In the genomic region with DNA sequence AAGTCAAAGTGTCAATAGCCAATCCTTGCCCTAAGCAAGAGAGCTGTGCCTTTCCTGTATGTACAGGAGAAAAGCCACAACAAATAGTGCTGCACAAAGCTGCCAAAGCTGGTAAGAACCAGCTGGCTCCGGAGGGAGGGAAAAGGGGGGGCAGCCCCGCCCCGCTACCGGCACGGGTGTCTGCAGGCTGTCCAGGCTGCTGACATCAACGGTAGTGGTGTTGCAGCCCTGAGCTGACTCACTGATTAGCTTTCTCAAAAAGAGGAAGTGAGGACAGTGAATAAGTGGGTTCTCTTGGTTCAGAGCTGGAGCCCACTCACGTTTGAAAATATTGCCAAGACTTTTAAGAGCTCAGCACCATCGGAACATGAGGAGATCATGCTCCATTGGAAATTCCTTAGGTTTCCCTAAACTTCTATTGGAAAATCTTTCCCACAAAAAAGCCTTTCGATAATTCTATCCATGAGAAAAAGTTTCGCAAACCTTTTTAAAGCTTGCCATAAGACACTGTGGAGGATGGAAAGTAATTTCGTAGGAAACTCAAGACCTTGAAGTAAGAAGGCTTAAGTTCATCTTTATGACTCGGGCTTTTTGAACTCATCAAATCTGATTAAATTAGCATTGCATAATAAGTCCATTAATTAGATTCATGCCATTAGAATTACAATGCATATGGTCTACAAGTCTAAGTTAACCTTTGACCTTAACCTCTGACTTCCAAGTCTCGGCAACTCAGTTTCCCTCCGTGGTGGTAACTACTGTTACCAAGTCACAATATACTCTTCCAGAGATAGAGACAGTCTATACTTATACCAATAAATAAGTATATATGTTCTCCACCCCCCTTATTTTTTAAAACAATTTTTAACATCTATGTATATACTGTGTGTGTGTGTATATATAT, we compare ENCODE assay signal across 8 cellular contexts.
DNase-seq lines count a peak whose midpoint lies in the region; ATAC-seq, FAIRE-seq and TF ChIP-seq lines count a peak whose summit lies in the region.

No MANE protein-coding gene starts in this region.

- peaks cover 93% of the 10 kb centered on the region for H3F3A ChIP-seq in PC-9 (ENCODE audit: insufficient read depth, low read depth)

- H3K4me2 ChIP-seq in PC-9 = peak overlapping the region; percentile 53

- H3K36me3 Mint-ChIP-seq in activated T-helper 2 cell treated with anti-CD3 and anti-CD28 coated beads, Interferon-gamma antibody, Interleukin-2, Interleukin-4, amounts not matched to agents 10 μg/mL and 5 μg/mL and 100 μg/mL, durations not matched to agents 14 hours and 24 hours and 36 hours (ENCODE audit: low read depth) = no peaks in the 10 kb centered on the region

- 29 to 30% (median 30%) methylated on average over 14 of the region's 14 CpGs for WGBS in ovary, 3 donors
- WGBS in transverse colon (ENCODE audit: low coverage in 1 of 2), 2 donors = 36 to 63% methylated on average over 7 to 14 of the region's 14 CpGs

- TF ChIP-seq POLR2A in ovary (IDR thresholded peaks at IDR 0.05) (no peak), transverse colon (IDR thresholded peaks at IDR 0.05) (no peak)

- H2AFZ ChIP-seq in PC-9 = no peak overlapping the region

- H3K27ac ChIP-seq in PC-9 (peak overlapping the region; percentile 85), ovary (peak overlapping the region in 1 of 2 donors; percentile 35), transverse colon (peak overlapping the region; percentile 61 to 80 (median 70))

- peaks cover 79% of the 10 kb centered on the region for H3K36me3 ChIP-seq in PC-9 (ENCODE audit: low read depth)
- H3K36me3 ChIP-seq in ovary = no peaks in the 10 kb centered on the region
- no peaks in the 10 kb centered on the region for H3K36me3 ChIP-seq in transverse colon

- ATAC-seq in GM21515 (IDR thresholded peaks at IDR 0.05; ENCODE audit: unreplicated experiment) = peak; percentile 97

- peaks cover 19% of the 10 kb centered on the region for H4K20me1 ChIP-seq in PC-9 (ENCODE audit: insufficient read depth)

- intact Hi-C loops in PC-9 (cut with micrococcal nuclease; ENCODE audit: unreplicated experiment) = loop anchor here (1.0 to 5.0 kb wide), 3 partner anchors 65 to 148 kb away; a partner anchor contains a TSS
- intact Hi-C loops in activated T-helper 2 cell treated with anti-CD3 and anti-CD28 coated beads, Interferon-gamma antibody, Interleukin-2, Interleukin-4, amounts not matched to agents 10 μg/mL and 5 μg/mL and 100 μg/mL, durations not matched to agents 14 hours and 24 hours and 36 hours (cut with micrococcal nuclease) = no loop called here
- intact Hi-C loops in ovary (cut with DNase I) = no loop called here
- intact Hi-C loops in transverse colon (cut with DNase I; ENCODE audit: low total_unique reads) = loop anchor here (10.0 kb wide), 1 partner anchor 62 kb away; a partner anchor contains a TSS

- H3K27ac Mint-ChIP-seq in activated T-helper 2 cell treated with anti-CD3 and anti-CD28 coated beads, Interferon-gamma antibody, Interleukin-2, Interleukin-4, amounts not matched to agents 10 μg/mL and 5 μg/mL and 100 μg/mL, durations not matched to agents 14 hours and 24 hours and 36 hours = no peak overlapping the region

- H3K27me3 ChIP-seq in PC-9 (ENCODE audit: insufficient read depth, low read depth) (no peaks in the 10 kb centered on the region), ovary (no peaks in the 10 kb centered on the region), transverse colon (no peaks in the 10 kb centered on the region)

- in situ Hi-C loops in transverse colon (cut with MboI; ENCODE audit: low pct_ligation_motif_present in 1 of 4, low pct_unique_long_range_greater_than_20kb in 1 of 4, low sequenced_read_pairs in 3 of 4) = loop anchor here in 1 of 4 donors (5.0 kb wide), 1 partner anchor 145 kb away; no protein-coding TSS in a partner anchor

- H3K4me3 ChIP-seq in PC-9 = peak overlapping the region; percentile 14; the same call in 1 of the 2 replicates
- H3K4me3 ChIP-seq in ovary = no peak overlapping the region
- H3K4me3 ChIP-seq in transverse colon = no peak overlapping the region

- peak; percentile 55 for FAIRE-seq in HTR-8/SVneo (lab: Jason Lieb, UNC)

- peak; percentile 90 for DNase-seq in DMS153 treated with DMSO at 0.1 percent for 48 hours (lab: John Stamatoyannopoulos, UW; ENCODE audit: unreplicated experiment)
- DNase-seq in HTR-8/SVneo (ENCODE audit: insufficient read length, low spot score) = peak; percentile 86
- peak; percentile 85 to 86 for DNase-seq in PC-9
- DNase-seq in activated T-helper 2 cell treated with anti-CD3 and anti-CD28 coated beads, Interferon-gamma antibody, Interleukin-2, Interleukin-4, amounts not matched to agents 10 μg/mL and 5 μg/mL and 100 μg/mL, durations not matched to agents 14 hours and 24 hours and 36 hours (ENCODE audit: low spot score) = peak; percentile 57
- peak; percentile 3 for DNase-seq in foreskin melanocyte
- DNase-seq in ovary = peak; percentile 81 to 87 (median 83)
- peak; percentile 93 for DNase-seq in transverse colon

- TSS peak; percentile 70 for BruUV-seq in PC-9 (replicated peaks; lab: Mats Ljungman, UMichigan)

- peaks cover 87% of the 10 kb centered on the region for H3K4me1 ChIP-seq in PC-9 (replicated peaks; ENCODE audit: insufficient read depth)
- H3K4me1 ChIP-seq in ovary (ENCODE audit: insufficient read depth) = peaks cover 3% of the 10 kb centered on the region
- peaks cover 14 to 47% (median 27%) of the 10 kb centered on the region in 4 donors for H3K4me1 ChIP-seq in transverse colon

- H3K9me3 ChIP-seq in PC-9 (ENCODE audit: insufficient read depth, low read depth) (no peaks in the 10 kb centered on the region), ovary (no peaks in the 10 kb centered on the region), transverse colon (no peaks in the 10 kb centered on the region)

- H3K27me3 Mint-ChIP-seq in activated T-helper 2 cell treated with anti-CD3 and anti-CD28 coated beads, Interferon-gamma antibody, Interleukin-2, Interleukin-4, amounts not matched to agents 10 μg/mL and 5 μg/mL and 100 μg/mL, durations not matched to agents 14 hours and 24 hours and 36 hours (ENCODE audit: low read depth) = no peaks in the 10 kb centered on the region

- no peaks in the 10 kb centered on the region for H3K9me3 Mint-ChIP-seq in activated T-helper 2 cell treated with anti-CD3 and anti-CD28 coated beads, Interferon-gamma antibody, Interleukin-2, Interleukin-4, amounts not matched to agents 10 μg/mL and 5 μg/mL and 100 μg/mL, durations not matched to agents 14 hours and 24 hours and 36 hours

- POLR2A ChIA-PET in PC-9 (lab: Charles Lee; ENCODE audit: unreplicated experiment) = interaction anchor here (0.5 to 1.2 kb wide), 9 partner anchors 12 to 270 kb away, joined by 3 to 8 read pairs (median 6); no protein-coding TSS in a partner anchor

- H3K4me1 Mint-ChIP-seq in activated T-helper 2 cell treated with anti-CD3 and anti-CD28 coated beads, Interferon-gamma antibody, Interleukin-2, Interleukin-4, amounts not matched to agents 10 μg/mL and 5 μg/mL and 100 μg/mL, durations not matched to agents 14 hours and 24 hours and 36 hours (ENCODE audit: low read depth) = peaks cover 11% of the 10 kb centered on the region

- CTCF ChIA-PET in PC-9 (lab: Charles Lee) = interaction anchor here (0.6 kb wide), 1 partner anchor 195 kb away, joined by 4 read pairs; no protein-coding TSS in a partner anchor

- peaks cover 99% of the 10 kb centered on the region for H3K79me2 ChIP-seq in PC-9 (ENCODE audit: low read depth)

- H3K4me3 Mint-ChIP-seq in activated T-helper 2 cell treated with anti-CD3 and anti-CD28 coated beads, Interferon-gamma antibody, Interleukin-2, Interleukin-4, amounts not matched to agents 10 μg/mL and 5 μg/mL and 100 μg/mL, durations not matched to agents 14 hours and 24 hours and 36 hours (ENCODE audit: low read depth) = no peak overlapping the region

- H3K9me2 ChIP-seq in PC-9 (ENCODE audit: insufficient read depth) = no peaks in the 10 kb centered on the region

- TF ChIP-seq EP300 in ovary (IDR thresholded peaks at IDR 0.05) (no peak), transverse colon (IDR thresholded peaks at IDR 0.05; ENCODE audit: low read depth) (peak; percentile 92)

- TF ChIP-seq CTCF in PC-9 (conservative IDR thresholded peaks at IDR 0.05) (no peak), ovary (IDR thresholded peaks at IDR 0.05) (no peak), transverse colon (IDR thresholded peaks at IDR 0.05) (no peak)

Comparison
In these comparisons a context has a peak if more than half of its experiments do, and no peak if none do; other contexts are left out.
1. DNase-seq: peak in every context shown above with its lines; median percentile 93 in transverse colon; 90 in DMS153 treated with DMSO at 0.1 percent for 48 hours; 86 in HTR-8/SVneo; 86 in PC-9; 83 in ovary; 57 in activated T-helper 2 cell treated with anti-CD3 and anti-CD28 coated beads, Interferon-gamma antibody, Interleukin-2, Interleukin-4, amounts not matched to agents 10 μg/mL and 5 μg/mL and 100 μg/mL, durations not matched to agents 14 hours and 24 hours and 36 hours; 3 in foreskin melanocyte.
2. intact Hi-C loops: an anchor here in PC-9 (1.0 to 5.0 kb wide) and transverse colon (10.0 kb wide); none called in activated T-helper 2 cell treated with anti-CD3 and anti-CD28 coated beads, Interferon-gamma antibody, Interleukin-2, Interleukin-4, amounts not matched to agents 10 μg/mL and 5 μg/mL and 100 μg/mL, durations not matched to agents 14 hours and 24 hours and 36 hours and ovary.